ENCODE assay signal across 8 cellular contexts in genomic region chr9:128552153-128552743, GRCh38. TPM values are rescaled to one million over a fixed set of nuclear protein-coding genes. Genes with fewer than 3 reads are reported as not detected.
DNase-seq lines count a peak whose midpoint lies in the region; ATAC-seq and TF ChIP-seq lines count a peak whose summit lies in the region.

SPTAN1 (plus strand) TSS chr9:128552587; CDS start chr9:128566741, 14,154 bp downstream.

- in situ Hi-C loops in GM13977 (cut with MboI; ENCODE audit: low pct_unique_long_range_greater_than_20kb, low sequenced_read_pairs, unreplicated experiment), result no loop called here

- no peaks in the 10 kb centered on the region for H3K9me3 Mint-ChIP-seq in progenitor cell of endocrine pancreas (ENCODE audit: low read depth)

- H3K4me3 Mint-ChIP-seq in progenitor cell of endocrine pancreas (ENCODE audit: low read depth), result no peak within 1 kb of the TSS

- peak within 1 kb of the TSS; percentile 78 to 96 (median 90) for H3K4me3 ChIP-seq in upper lobe of left lung

- H3K27me3 ChIP-seq in upper lobe of left lung, result no peaks in the 10 kb centered on the region

- H3K4me1 ChIP-seq in upper lobe of left lung, result peaks cover 44 to 66% (median 54%) of the 10 kb centered on the region in 4 donors

- peak; percentile 73 for ATAC-seq in HG02852 (IDR thresholded peaks at IDR 0.05; ENCODE audit: unreplicated experiment)
- peak; percentile 89 to 92 for ATAC-seq in left cardiac atrium
- peak; percentile 94 to 95 for ATAC-seq in upper lobe of left lung (ENCODE audit: low FRiP score in 2 of 2)

- H3K4me1 Mint-ChIP-seq in progenitor cell of endocrine pancreas (ENCODE audit: low read depth), result peaks cover 12% of the 10 kb centered on the region

- peak; percentile 100 for DNase-seq in GM13977 (ENCODE audit: low spot score)
- DNase-seq in NCI-H1436 treated with DMSO at 0.1 percent for 48 hours (lab: John Stamatoyannopoulos, UW), result peak; percentile 53
- DNase-seq in T-helper 1 cell, result peak; percentile 92 to 96 (median 95)
- DNase-seq in left cardiac atrium, result peak; percentile 92
- DNase-seq in progenitor cell of endocrine pancreas (ENCODE audit: low spot score, unreplicated experiment), result peak; percentile 87
- DNase-seq in upper lobe of left lung, result peak; percentile 90 to 98

- no peaks in the 10 kb centered on the region for H3K36me3 ChIP-seq in upper lobe of left lung

- TF ChIP-seq CTCF in GM13977 (IDR thresholded peaks at IDR 0.05; ENCODE audit: extremely low read depth, insufficient read depth, missing control alignments) (no peak), progenitor cell of endocrine pancreas (IDR thresholded peaks at IDR 0.05; ENCODE audit: unreplicated experiment) (no peak), upper lobe of left lung (IDR thresholded peaks at IDR 0.05) (peak in 4 of 6 experiments; percentile 38 to 48 (median 44))

- H3K27ac ChIP-seq in adipose tissue (ENCODE audit: low read depth, low read length), result peak within 1 kb of the TSS; percentile 68
- H3K27ac ChIP-seq in upper lobe of left lung, result peak within 1 kb of the TSS; percentile 93 to 99 (median 97)

- no peaks in the 10 kb centered on the region for H3K36me3 Mint-ChIP-seq in progenitor cell of endocrine pancreas (ENCODE audit: insufficient read depth)

- intact Hi-C loops in left cardiac atrium (cut with DNase I), result loop anchor here in 1 of 2 donors (5.0 kb wide), 1 partner anchor 95 kb away; the partner anchor contains the start of gene ODF2

- WGBS in adipose tissue, 3 donors, result 0 to 1% (median 1%) methylated on average over 54 to 81 of the region's 81 CpGs
- WGBS in upper lobe of left lung, 2 donors, result 1% methylated on average over 49 of the region's 81 CpGs; no CpG with 5 or more reads in 1 of the 2 donors

- peak in 1 of 4 donors; percentile 66 for TF ChIP-seq EP300 in upper lobe of left lung (IDR thresholded peaks at IDR 0.05)

- peak within 1 kb of the TSS; percentile 89 for H3K27ac Mint-ChIP-seq in progenitor cell of endocrine pancreas

- peaks cover 8% of the 10 kb centered on the region for H3K27me3 Mint-ChIP-seq in progenitor cell of endocrine pancreas

- TF ChIP-seq POLR2A in upper lobe of left lung (IDR thresholded peaks at IDR 0.05), result peak; percentile 86 to 100 (median 98)

- H3K9me3 ChIP-seq in upper lobe of left lung, result no peaks in the 10 kb centered on the region

RNA-seq across cellular contexts. Expression of gene SPTAN1, which starts in this region (rescaled TPM):
- 100 to 1,000 TPM in 2 of 3 donors, 10 to 100 TPM in 1; 41.2 to 147 (median 103) TPM for polyA plus RNA-seq in adipose tissue
- total RNA-seq in left cardiac atrium (100 to 1,000 TPM; 277 to 336 TPM), progenitor cell of endocrine pancreas (448 and 450 TPM in 2 replicates), upper lobe of left lung (100 to 1,000 TPM; 254 to 547 (median 401) TPM)

Comparison
In these comparisons a context has a peak if more than half of its experiments do, and no peak if none do; other contexts are left out.
1. Peak in every context shown above with its lines: DNase-seq, ATAC-seq, H3K4me3 ChIP-seq and H3K27ac ChIP-seq.
2. CTCF ChIP-seq: peak in upper lobe of left lung (4 of 6); none in GM13977 (single experiment) and progenitor cell of endocrine pancreas (single experiment).